11 cellular contexts compared by ENCODE assay signal in genomic region chrX:153245288-153245731, GRCh38.
DNase-seq lines count a peak whose midpoint lies in the region; ATAC-seq and TF ChIP-seq lines count a peak whose summit lies in the region.
"Had no signal": no experiment of that assay in that cellular context is flagged by ENCODE, and none has a peak within 500 bp of the region (broad histone marks: within the 10 kb centered on the region; RNA-seq: fewer than 3 reads in every experiment).

No MANE protein-coding gene starts in this region.

- H3K9me2 ChIP-seq in HCT116 (ENCODE audit: insufficient read depth), result no peaks in the 10 kb centered on the region

- no peak for DNase-seq in HCT116 (ENCODE audit: low read depth, low spot score)
- DNase-seq in NCI-H524 (lab: John Stamatoyannopoulos, UW), result peak; percentile 58 to 62
- peak; percentile 51 for DNase-seq in endodermal cell
- DNase-seq in renal cortical epithelial cell (ENCODE audit: low read depth), result peak; percentile 15
- no peak for DNase-seq in vagina (ENCODE audit: extremely low spot score in 2 of 2)
- no peak for DNase-seq in GF-D8 (lab: John Stamatoyannopoulos, UW)
- DNase-seq: anterior cingulate cortex, NCI-H2081, spleen, T-helper 1 cell had no signal

- H3K36me3 ChIP-seq in HCT116 (ENCODE audit: control insufficient read depth in 1 of 2, insufficient read depth in 2 of 2, low read length in 2 of 2) (no peaks in the 10 kb centered on the region), endodermal cell (ENCODE audit: control insufficient read depth, insufficient read depth, low read length) (no peaks in the 10 kb centered on the region), vagina (no peaks in the 10 kb centered on the region)
- H3K36me3 ChIP-seq: spleen had no signal

- intact Hi-C loops in HCT116 (cut with micrococcal nuclease) (no loop called here), vagina (cut with DNase I) (no loop called here)

- RAD21 ChIA-PET in HCT116 (lab: Charles Lee; ENCODE audit: low non-redundant PET in 1 of 2, low total read pairs in 2 of 2, uncharacterized antibody in 2 of 2, unreplicated experiment in 2 of 2), result no interaction called here

- H4K20me1 ChIP-seq in HCT116 (ENCODE audit: insufficient read depth), result no peaks in the 10 kb centered on the region

- no peaks in the 10 kb centered on the region for H3K27me3 Mint-ChIP-seq in endodermal cell (ENCODE audit: insufficient read depth)

- no peak overlapping the region for H2AFZ ChIP-seq in HCT116 (ENCODE audit: low read depth, low read length, poor library complexity, severe bottlenecking)

- peak overlapping the region; percentile 34 for H3K4me3 Mint-ChIP-seq in endodermal cell

- H3K79me2 ChIP-seq in HCT116 (ENCODE audit: insufficient read depth, low read length), result no peaks in the 10 kb centered on the region

- H3K9me3 ChIP-seq in HCT116 (ENCODE audit: control insufficient read depth in 1 of 2, insufficient read depth in 1 of 2, low read depth in 1 of 2, low read length in 2 of 2), result no peaks in the 10 kb centered on the region
- no peaks in the 10 kb centered on the region for H3K9me3 ChIP-seq in endodermal cell (ENCODE audit: control insufficient read depth, low read length)
- H3K9me3 ChIP-seq in vagina, result no peaks in the 10 kb centered on the region
- H3K9me3 ChIP-seq: spleen had no signal

- no peak overlapping the region for H3K9ac ChIP-seq in HCT116 (ENCODE audit: low read length)
- H3K9ac ChIP-seq in endodermal cell (ENCODE audit: extremely low read depth, low read length, poor library complexity, severe bottlenecking), result peak overlapping the region; percentile 79

- H3K27ac ChIP-seq in HCT116 (ENCODE audit: low read depth, low read length), result no peak overlapping the region
- H3K27ac ChIP-seq in endodermal cell (ENCODE audit: low read depth, low read length), result peak overlapping the region; percentile 87
- no peak overlapping the region for H3K27ac ChIP-seq in vagina
- H3K27ac ChIP-seq: spleen had no signal

- H3K4me3 ChIP-seq in HCT116 (replicated peaks in 1 of 2; ENCODE audit: low read depth in 1 of 2, low read length in 2 of 2), result no peak overlapping the region
- peak overlapping the region; percentile 71 for H3K4me3 ChIP-seq in endodermal cell (ENCODE audit: low read length)
- no peak overlapping the region for H3K4me3 ChIP-seq in vagina
- H3K4me3 ChIP-seq: spleen had no signal

- ATAC-seq in HCT116 (peak; percentile 55), HG02678 (IDR thresholded peaks at IDR 0.05; ENCODE audit: unreplicated experiment) (no peak)

- TF ChIP-seq POLR2A in HCT116 (IDR thresholded peaks at IDR 0.05; ENCODE audit: borderline replicate concordance, extremely low read depth, insufficient read depth, insufficient read length) (no peak), vagina (IDR thresholded peaks at IDR 0.05) (no peak)

- WGBS in endodermal cell (ENCODE audit: insufficient coverage in 1 of 2, insufficient read length in 1 of 2), 2 experiments, result 0 to 5% methylated on average over 2 to 4 of the region's 4 CpGs

- TF ChIP-seq CTCF in HCT116 (IDR thresholded peaks at IDR 0.05 in 2 of 3, conservative IDR thresholded peaks at IDR 0.05 in 1 of 3; ENCODE audit: borderline replicate concordance in 1 of 3, insufficient read depth in 1 of 3, low read depth in 2 of 3, low read length in 2 of 3) (no peak), endodermal cell (conservative IDR thresholded peaks at IDR 0.05) (no peak), vagina (IDR thresholded peaks at IDR 0.05) (no peak)

- H3K27me3 ChIP-seq in HCT116 (ENCODE audit: insufficient read depth, low read length), result peaks cover 52% of the 10 kb centered on the region
- H3K27me3 ChIP-seq in endodermal cell (ENCODE audit: control insufficient read depth, insufficient read depth, low read length, poor library complexity, severe bottlenecking), result no peaks in the 10 kb centered on the region
- no peaks in the 10 kb centered on the region for H3K27me3 ChIP-seq in vagina

- POLR2A ChIA-PET in HCT116 (lab: Charles Lee), result no interaction called here

- peaks cover 7% of the 10 kb centered on the region for H3K4me1 Mint-ChIP-seq in endodermal cell

- no peak overlapping the region for H3K4me2 ChIP-seq in HCT116 (ENCODE audit: low read length)

- peak overlapping the region; percentile 96 for H3K27ac Mint-ChIP-seq in endodermal cell

- TF ChIP-seq RAD21 in HCT116 (IDR thresholded peaks at IDR 0.05; ENCODE audit: low read depth), result no peak

- no TSS peak for BruUV-seq in HCT116 (replicated peaks; lab: Mats Ljungman, UMichigan)

- H3K36me3 Mint-ChIP-seq in endodermal cell (ENCODE audit: low read depth), result no peaks in the 10 kb centered on the region

- H3K9me3 Mint-ChIP-seq in endodermal cell, result peaks cover 29% of the 10 kb centered on the region

- CTCF ChIA-PET in HCT116 (lab: Charles Lee), result no interaction called here

- H3K4me1 ChIP-seq in HCT116 (ENCODE audit: control insufficient read depth in 1 of 2, insufficient read depth in 2 of 2, low read length in 2 of 2) (no peaks in the 10 kb centered on the region), endodermal cell (ENCODE audit: control insufficient read depth, insufficient read depth, low read length) (no peaks in the 10 kb centered on the region), vagina (no peaks in the 10 kb centered on the region)
- H3K4me1 ChIP-seq: spleen had no signal

TF ChIP-seq in HCT116, 20 proteins besides CTCF, POLR2A, EP300 and RAD21:
- no peak for TF ChIP-seq POLR2AphosphoS5 (IDR thresholded peaks at IDR 0.05; ENCODE audit: low read depth, low read length)
- TF ChIP-seq FOSL1 (IDR thresholded peaks at IDR 0.05; ENCODE audit: low read depth), result no peak
- TF ChIP-seq YY1 (IDR thresholded peaks at IDR 0.05; ENCODE audit: extremely low read depth, insufficient replicate concordance, low read depth, low read length), result no peak
- TF ChIP-seq JUND (IDR thresholded peaks at IDR 0.05), result 0 out of 2 replicates have a peak, but pooled peaks have one; percentile 22
- TF ChIP-seq CBX3 (IDR thresholded peaks at IDR 0.05; ENCODE audit: low read depth), result no peak
- no peak for TF ChIP-seq ELF1 (IDR thresholded peaks at IDR 0.05; ENCODE audit: borderline replicate concordance, low read depth)
- no peak for TF ChIP-seq CEBPB (IDR thresholded peaks at IDR 0.05; ENCODE audit: low read depth)
- TF ChIP-seq MAX (IDR thresholded peaks at IDR 0.05), result no peak

Comparison
In these comparisons a context has a peak if more than half of its experiments do, and no peak if none do; other contexts are left out.
1. DNase-seq: peak in NCI-H524 (2 of 2), endodermal cell (single experiment) and renal cortical epithelial cell (single experiment); none in HCT116 (single experiment), vagina (0 of 2) and GF-D8 (single experiment).